19 cellular contexts compared by ENCODE assay signal in genomic region chr5:43889238-43889637, GRCh38.
A peak's percentile ranks its signal among the peaks of the same experiment; 100 is the strongest.
DNase-seq lines count a peak whose midpoint lies in the region; ATAC-seq and TF ChIP-seq lines count a peak whose summit lies in the region.
"Had no signal": no experiment of that assay in that cellular context is flagged by ENCODE, and none has a peak within 500 bp of the region (broad histone marks: within the 10 kb centered on the region; RNA-seq: fewer than 3 reads in every experiment).

No MANE protein-coding gene starts in this region.

- no peak overlapping the region for H3K4me3 ChIP-seq in fibroblast of the aortic adventitia (ENCODE audit: low read depth, low read length)
- H3K4me3 ChIP-seq: GM23248, HAP-1 had no signal

- TF ChIP-seq CTCF in fibroblast of the aortic adventitia (IDR thresholded peaks at IDR 0.05; ENCODE audit: insufficient read depth, low read length), result no peak

- DNase-seq in AG08395 (ENCODE audit: low spot score), result peak; percentile 12
- peak; percentile 11 for DNase-seq in AG20443 (ENCODE audit: low spot score)
- DNase-seq in fibroblast of the aortic adventitia (ENCODE audit: low read depth), result peak; percentile 90
- peak; percentile 26 for DNase-seq in mucosa of gallbladder (ENCODE audit: low spot score)
- DNase-seq: AML-193; C1 segment of cervical spinal cord; CD8-positive, alpha-beta T cell; DND-41; GM23248; NCI-H1105; NCI-H146; NCI-H2029; NCI-H226; NCI-H510A treated with DMSO at 0.1 percent for 48 hours; NCI-H748 treated with DMSO at 0.1 percent for 48 hours had no signal

- ATAC-seq in HG03139 (IDR thresholded peaks at IDR 0.05; ENCODE audit: unreplicated experiment) (no peak), GM19455 (IDR thresholded peaks at IDR 0.05; ENCODE audit: unreplicated experiment) (no peak), HG03039 (IDR thresholded peaks at IDR 0.05; ENCODE audit: unreplicated experiment) (no peak)
- ATAC-seq: CD8-positive, alpha-beta T cell had no signal

Comparison
In these comparisons a context has a peak if more than half of its experiments do, and no peak if none do; other contexts are left out.
1. DNase-seq: peak in every context shown above with its lines; median percentile 90 in fibroblast of the aortic adventitia; 26 in mucosa of gallbladder; 12 in AG08395; 11 in AG20443.